10 cellular contexts compared by ENCODE assay signal in genomic region chr19:37999309-38000213, GRCh38.
DNase-seq lines count a peak whose midpoint lies in the region; ATAC-seq and TF ChIP-seq lines count a peak whose summit lies in the region.
"Had no signal": no experiment of that assay in that cellular context is flagged by ENCODE, and none has a peak within 500 bp of the region (broad histone marks: within the 10 kb centered on the region; RNA-seq: fewer than 3 reads in every experiment).

No MANE protein-coding gene starts in this region.

- no peak for TF ChIP-seq POLR2A in sigmoid colon (IDR thresholded peaks at IDR 0.05)

- peak overlapping the region; percentile 38 for H3K4me3 Mint-ChIP-seq in activated B cell treated with CpG ODN at 0.5 μM for 24 hours

- peaks cover 17% of the 10 kb centered on the region for H3K36me3 Mint-ChIP-seq in activated B cell treated with CpG ODN at 0.5 μM for 24 hours (ENCODE audit: low read depth)

- H3K4me2 ChIP-seq in PC-9 = no peak overlapping the region

- DNase-seq in GM04504 (ENCODE audit: low read depth) (peak; percentile 95), activated B cell treated with CpG ODN at 0.5 μM for 24 hours (no peak), glomerular endothelial cell (ENCODE audit: extremely low read depth, low read depth, low spot score) (peak; percentile 75), sigmoid colon (peak; percentile 78), PC-9 (no peak), GM13976 (ENCODE audit: low spot score) (no peak)
- DNase-seq: dorsolateral prefrontal cortex, NCI-H2081 treated with DMSO at 0.1 percent for 48 hours had no signal

- no peaks in the 10 kb centered on the region for H4K20me1 ChIP-seq in PC-9 (ENCODE audit: insufficient read depth)

- POLR2A ChIA-PET in activated B cell treated with CpG ODN at 0.5 μM for 24 hours (lab: Charles Lee) (interaction anchor here (0.5 to 1.6 kb wide), 8 partner anchors 10 to 93 kb away, joined by 3 to 9 read pairs (median 4); partner anchors contain the start of gene WDR87), PC-9 (lab: Charles Lee; ENCODE audit: unreplicated experiment) (no interaction called here)

- no peaks in the 10 kb centered on the region for H3K27me3 Mint-ChIP-seq in activated B cell treated with CpG ODN at 0.5 μM for 24 hours

- no peaks in the 10 kb centered on the region for H3K9me3 Mint-ChIP-seq in activated B cell treated with CpG ODN at 0.5 μM for 24 hours

- H3K79me2 ChIP-seq in PC-9 (ENCODE audit: low read depth) = peaks cover 16% of the 10 kb centered on the region; the same call in 1 of the 2 replicates

- H3K27ac Mint-ChIP-seq in activated B cell treated with CpG ODN at 0.5 μM for 24 hours = peak overlapping the region; percentile 68

- WGBS in sigmoid colon, 2 donors = 81 to 87% methylated on average over 20 of the region's 20 CpGs

- H3K36me3 ChIP-seq in sigmoid colon (no peaks in the 10 kb centered on the region), PC-9 (ENCODE audit: low read depth) (no peaks in the 10 kb centered on the region)

- no peaks in the 10 kb centered on the region for H3K27me3 ChIP-seq in sigmoid colon
- no peaks in the 10 kb centered on the region for H3K27me3 ChIP-seq in PC-9 (ENCODE audit: insufficient read depth, low read depth)
- H3K27me3 ChIP-seq: dorsolateral prefrontal cortex had no signal

- H3K9me3 ChIP-seq in sigmoid colon = no peaks in the 10 kb centered on the region
- H3K9me3 ChIP-seq in PC-9 (ENCODE audit: insufficient read depth, low read depth) = no peaks in the 10 kb centered on the region

- peak overlapping the region in 2 of 4 donors; percentile 2 to 45 for H3K27ac ChIP-seq in sigmoid colon
- H3K27ac ChIP-seq in PC-9 = no peak overlapping the region
- H3K27ac ChIP-seq: dorsolateral prefrontal cortex had no signal

- H3K9me2 ChIP-seq in PC-9 (ENCODE audit: insufficient read depth) = no peaks in the 10 kb centered on the region

- TF ChIP-seq CTCF in activated B cell treated with CpG ODN at 0.5 μM for 24 hours (IDR thresholded peaks at IDR 0.05) (no peak), sigmoid colon (IDR thresholded peaks at IDR 0.05) (no peak), PC-9 (conservative IDR thresholded peaks at IDR 0.05) (no peak), GM13976 (IDR thresholded peaks at IDR 0.05; ENCODE audit: borderline replicate concordance, control extremely low read depth, extremely low read depth, insufficient read depth, missing control alignments) (no peak)

- H3K4me1 ChIP-seq in sigmoid colon (peaks cover 0 to 25% (median 15%) of the 10 kb centered on the region in 4 donors), PC-9 (replicated peaks; ENCODE audit: insufficient read depth) (peaks cover 7% of the 10 kb centered on the region)

- BruUV-seq in PC-9 (replicated peaks; lab: Mats Ljungman, UMichigan) = no TSS peak

- no peak overlapping the region for H3K4me3 ChIP-seq in sigmoid colon
- H3K4me3 ChIP-seq in PC-9 = no peak overlapping the region
- H3K4me3 ChIP-seq: dorsolateral prefrontal cortex had no signal

- H2AFZ ChIP-seq in PC-9 = no peak overlapping the region

- peaks cover 59% of the 10 kb centered on the region for H3K4me1 Mint-ChIP-seq in activated B cell treated with CpG ODN at 0.5 μM for 24 hours

- CTCF ChIA-PET in activated B cell treated with CpG ODN at 0.5 μM for 24 hours (lab: Charles Lee) = interaction anchor here (1.1 to 1.8 kb wide), 3 partner anchors 13 to 49 kb away, joined by 3 to 6 read pairs (median 4); no protein-coding TSS in a partner anchor
- CTCF ChIA-PET in PC-9 (lab: Charles Lee) = no interaction called here

- in situ Hi-C loops in GM13976 (cut with MboI; ENCODE audit: low sequenced_read_pairs, unreplicated experiment) = no loop called here

- H3F3A ChIP-seq in PC-9 (ENCODE audit: insufficient read depth, low read depth) = peaks cover 11% of the 10 kb centered on the region

- no peak for TF ChIP-seq EP300 in sigmoid colon (IDR thresholded peaks at IDR 0.05)

- intact Hi-C loops in activated B cell treated with CpG ODN at 0.5 μM for 24 hours (cut with micrococcal nuclease) (no loop called here), sigmoid colon (cut with DNase I) (loop anchor here (10.0 kb wide), 1 partner anchor 95 kb away; the partner anchor contains the start of genes SIPA1L3 and WDR87), PC-9 (cut with micrococcal nuclease; ENCODE audit: unreplicated experiment) (no loop called here)

- ATAC-seq in activated B cell treated with CpG ODN at 0.5 μM for 24 hours (ENCODE audit: low read depth) = peak; percentile 27
- no peak for ATAC-seq in HG02763 (IDR thresholded peaks at IDR 0.05; ENCODE audit: unreplicated experiment)
- no peak for ATAC-seq in HG03280 (IDR thresholded peaks at IDR 0.05; ENCODE audit: unreplicated experiment)

Comparison
In these comparisons a context has a peak if more than half of its experiments do, and no peak if none do; other contexts are left out.
1. DNase-seq: peak in GM04504 (single experiment), glomerular endothelial cell (single experiment) and sigmoid colon (single experiment); none in activated B cell treated with CpG ODN at 0.5 μM for 24 hours (single experiment), PC-9 (0 of 2) and GM13976 (single experiment).